Comparison of ENCODE assay signal across 2 cellular contexts in the genomic region with DNA sequence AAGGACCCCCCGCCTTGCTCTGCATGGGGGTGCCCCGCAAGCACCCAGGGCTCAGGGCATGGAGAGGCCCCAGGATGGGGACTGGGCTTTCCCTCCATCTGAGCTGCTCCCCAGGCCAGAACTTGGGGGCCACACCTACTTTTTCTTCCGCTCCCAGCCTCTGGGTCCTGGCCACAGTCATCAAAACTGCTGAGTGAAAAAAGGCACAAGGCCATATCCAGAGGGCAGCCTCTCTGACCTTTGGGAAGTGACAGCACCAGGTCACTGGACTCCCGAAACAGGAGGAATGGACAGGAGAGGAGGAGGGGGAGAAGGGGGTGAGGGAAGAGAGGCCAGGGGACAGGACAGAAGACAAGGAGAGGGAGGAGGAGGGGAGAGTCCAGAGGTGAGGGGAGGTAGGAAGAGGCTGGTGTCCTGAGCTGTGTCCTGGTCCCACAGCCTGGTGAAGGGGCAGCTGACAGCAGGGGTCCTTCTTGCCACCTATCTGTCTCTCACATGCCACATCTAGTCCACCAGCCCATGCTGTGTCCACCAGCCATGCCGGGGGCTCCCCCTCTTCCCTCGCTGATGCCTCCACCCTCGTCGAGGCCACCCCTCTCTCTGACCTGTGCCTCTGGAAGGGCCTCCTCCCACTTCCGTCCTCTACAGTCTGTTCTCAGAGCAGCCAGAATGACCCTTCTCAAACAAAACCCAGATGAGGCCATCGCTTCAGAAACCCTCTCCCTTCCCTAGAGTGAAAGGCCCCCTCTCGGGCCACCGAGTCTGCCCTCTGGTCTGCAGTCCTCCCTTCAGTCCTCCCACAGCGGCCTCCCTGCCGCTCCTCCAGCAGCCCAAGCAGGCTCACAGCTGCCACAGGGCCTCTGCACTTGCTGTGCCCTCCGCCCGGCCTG.
TF ChIP-seq lines count a peak whose summit lies in the region.

No MANE protein-coding gene starts in this region.

TF ChIP-seq in H1, 55 proteins besides CTCF, POLR2A, EP300 and RAD21:
- TF ChIP-seq HDAC2 (IDR thresholded peaks at IDR 0.05; ENCODE audit: borderline replicate concordance in 1 of 2, low read depth in 2 of 2, low read length in 2 of 2) (no peak), TAF1 (IDR thresholded peaks at IDR 0.05; ENCODE audit: low read depth, low read length) (no peak), TAF7 (optimal IDR thresholded peaks at IDR 0.05; ENCODE audit: borderline replicate concordance, low read depth, low read length) (no peak), TCF12 (IDR thresholded peaks at IDR 0.05; ENCODE audit: low read depth, low read length) (no peak)

TF ChIP-seq in SK-N-SH, 30 proteins besides CTCF, POLR2A, EP300 and RAD21:
- TF ChIP-seq, protein P1, sequence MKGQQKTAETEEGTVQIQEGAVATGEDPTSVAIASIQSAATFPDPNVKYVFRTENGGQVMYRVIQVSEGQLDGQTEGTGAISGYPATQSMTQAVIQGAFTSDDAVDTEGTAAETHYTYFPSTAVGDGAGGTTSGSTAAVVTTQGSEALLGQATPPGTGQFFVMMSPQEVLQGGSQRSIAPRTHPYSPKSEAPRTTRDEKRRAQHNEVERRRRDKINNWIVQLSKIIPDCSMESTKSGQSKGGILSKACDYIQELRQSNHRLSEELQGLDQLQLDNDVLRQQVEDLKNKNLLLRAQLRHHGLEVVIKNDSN (IDR thresholded peaks at IDR 0.05; ENCODE audit: borderline replicate concordance, low read depth): no peak
- no peak for TF ChIP-seq USF2 (IDR thresholded peaks at IDR 0.05; ENCODE audit: borderline replicate concordance, low read depth, low read length)
- TF ChIP-seq FOXM1 (IDR thresholded peaks at IDR 0.05; ENCODE audit: low read depth): no peak
- TF ChIP-seq NRF1 (IDR thresholded peaks at IDR 0.05; ENCODE audit: low read depth, low read length): no peak
- TF ChIP-seq FOSL2 (IDR thresholded peaks at IDR 0.05; ENCODE audit: borderline replicate concordance, low read depth): no peak
- no peak for TF ChIP-seq GATA2 (CRISPR knock-in tag; IDR thresholded peaks at IDR 0.05)
- TF ChIP-seq MEF2A (IDR thresholded peaks at IDR 0.05; ENCODE audit: borderline replicate concordance, low read depth): no peak
- TF ChIP-seq YY1 (IDR thresholded peaks at IDR 0.05; ENCODE audit: low read depth): no peak
- no peak for TF ChIP-seq GABPA (IDR thresholded peaks at IDR 0.05; ENCODE audit: low read depth)
- TF ChIP-seq TCF12 (IDR thresholded peaks at IDR 0.05): no peak
- TF ChIP-seq SIN3A (IDR thresholded peaks at IDR 0.05; ENCODE audit: borderline replicate concordance, low read depth, low read length): no peak
- TF ChIP-seq, protein P2, sequence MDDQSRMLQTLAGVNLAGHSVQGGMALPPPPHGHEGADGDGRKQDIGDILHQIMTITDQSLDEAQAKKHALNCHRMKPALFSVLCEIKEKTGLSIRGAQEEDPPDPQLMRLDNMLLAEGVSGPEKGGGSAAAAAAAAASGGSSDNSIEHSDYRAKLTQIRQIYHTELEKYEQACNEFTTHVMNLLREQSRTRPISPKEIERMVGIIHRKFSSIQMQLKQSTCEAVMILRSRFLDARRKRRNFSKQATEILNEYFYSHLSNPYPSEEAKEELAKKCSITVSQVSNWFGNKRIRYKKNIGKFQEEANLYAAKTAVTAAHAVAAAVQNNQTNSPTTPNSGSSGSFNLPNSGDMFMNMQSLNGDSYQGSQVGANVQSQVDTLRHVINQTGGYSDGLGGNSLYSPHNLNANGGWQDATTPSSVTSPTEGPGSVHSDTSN (IDR thresholded peaks at IDR 0.05): no peak
